1 cellular context compared by ENCODE assay signal in genomic region chr22:44759430-44760310, GRCh38.
TF ChIP-seq lines count a peak whose summit lies in the region.

No MANE protein-coding gene starts in this region.

TF ChIP-seq in HepG2, 621 proteins besides CTCF, POLR2A, EP300 and RAD21:
- TF ChIP-seq TAF1 (CRISPR knock-in tag; IDR thresholded peaks at IDR 0.05) (no peak), ZNF329 (CRISPR knock-in tag; IDR thresholded peaks at IDR 0.05; ENCODE audit: low read depth) (peak; percentile 92)
